Comparison of ENCODE assay signal across 8 cellular contexts in the genomic region with DNA sequence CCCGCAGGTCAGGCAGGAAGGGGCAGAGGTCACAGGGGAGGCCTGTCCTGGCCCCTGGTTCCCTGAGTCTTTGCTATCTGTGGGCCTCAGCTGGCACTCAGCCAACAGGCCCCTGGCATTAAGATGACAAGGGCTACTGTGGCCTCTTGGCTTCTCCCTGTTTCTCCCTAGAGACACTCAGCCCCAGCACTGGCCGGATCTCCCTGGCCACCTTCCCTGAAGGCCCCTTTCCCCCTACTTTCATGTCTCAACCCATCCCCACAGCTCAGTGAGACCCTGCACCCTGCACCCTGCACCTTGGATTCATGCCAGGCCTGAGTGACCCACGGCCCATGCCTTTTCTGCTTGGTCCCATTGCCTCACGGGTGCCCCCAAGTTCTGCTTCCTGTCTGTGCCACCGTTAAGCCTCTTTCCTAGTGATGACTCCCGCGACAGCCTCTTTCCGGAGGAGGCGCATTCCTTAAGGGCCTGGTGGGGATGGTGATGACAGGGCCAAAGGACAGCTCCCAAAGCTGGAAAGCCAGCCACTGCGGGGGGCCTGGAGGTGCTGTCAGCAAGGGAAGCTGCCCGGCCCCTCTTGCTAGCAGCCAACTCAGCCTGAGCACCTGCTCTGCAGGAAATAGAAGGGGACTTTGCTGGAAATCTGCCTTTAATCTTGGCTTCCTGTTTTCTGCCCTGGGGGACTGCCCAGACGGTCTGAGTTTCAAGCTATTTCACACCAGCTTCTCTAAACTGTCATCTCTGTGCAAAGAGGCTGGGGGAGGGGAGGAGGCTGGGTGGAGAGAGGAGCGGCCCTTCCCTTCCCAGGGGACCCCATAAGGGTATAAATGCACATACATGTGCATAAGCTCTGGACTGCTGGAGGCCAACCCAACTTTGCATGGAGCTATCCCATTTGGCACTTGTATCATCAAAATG. TPM values are rescaled to one million over a fixed set of nuclear protein-coding genes. Genes with fewer than 3 reads are reported as not detected.
DNase-seq lines count a peak whose midpoint lies in the region; ATAC-seq and TF ChIP-seq lines count a peak whose summit lies in the region.

No MANE protein-coding gene starts in this region.

- in situ Hi-C loops in GM13976 (cut with MboI; ENCODE audit: low sequenced_read_pairs, unreplicated experiment) = no loop called here

- TF ChIP-seq CTCF in GM13976 (IDR thresholded peaks at IDR 0.05; ENCODE audit: borderline replicate concordance, control extremely low read depth, extremely low read depth, insufficient read depth, missing control alignments) = no peak
- no peak for TF ChIP-seq CTCF in choroid plexus epithelial cell (conservative IDR thresholded peaks at IDR 0.05; ENCODE audit: low read depth, low read length)
- TF ChIP-seq CTCF in osteoblast (IDR thresholded peaks at IDR 0.05; ENCODE audit: extremely low read depth, low read depth, low read length) = no peak

- peak overlapping the region; percentile 29 for H2AFZ ChIP-seq in osteoblast (ENCODE audit: low read length)

- H3K4me2 ChIP-seq in osteoblast (ENCODE audit: insufficient read depth, low read length) = no peak overlapping the region

- H3K4me3 ChIP-seq in choroid plexus epithelial cell (ENCODE audit: low read depth, low read length) = no peak overlapping the region
- no peak overlapping the region for H3K4me3 ChIP-seq in osteoblast (ENCODE audit: insufficient read depth, low read length)

- DNase-seq in GM13976 (ENCODE audit: low spot score) = peak; percentile 83
- DNase-seq in T-helper 2 cell treated with Interferon-gamma antibody and Interleukin-4, amounts not matched to agents 5 μg/mL and 100 μg/mL, for 36 hours (ENCODE audit: low spot score) = peak; percentile 62
- DNase-seq in choroid plexus epithelial cell (ENCODE audit: low read depth) = peak; percentile 31
- DNase-seq in osteoblast (ENCODE audit: insufficient read length, low spot score, missing footprints) = peak; percentile 46
- DNase-seq in NCI-H146 (lab: John Stamatoyannopoulos, UW) = no peak
- no peak for DNase-seq in COLO829 (ENCODE audit: low spot score)

- H4K20me1 ChIP-seq in osteoblast (ENCODE audit: insufficient read depth, low read length) = no peaks in the 10 kb centered on the region

- H3K4me1 ChIP-seq in osteoblast (ENCODE audit: insufficient read depth, low read length) = peaks cover 13% of the 10 kb centered on the region

- ATAC-seq in HG03095 (IDR thresholded peaks at IDR 0.05; ENCODE audit: unreplicated experiment) (peak; percentile 37), GM19455 (IDR thresholded peaks at IDR 0.05; ENCODE audit: unreplicated experiment) (no peak)

- no peaks in the 10 kb centered on the region for H3K9me3 Mint-ChIP-seq in T-helper 2 cell treated with Interferon-gamma antibody and Interleukin-4, amounts not matched to agents 5 μg/mL and 100 μg/mL, for 36 hours

- H3K27ac ChIP-seq in osteoblast (ENCODE audit: low read depth, low read length) = no peak overlapping the region

- peak overlapping the region; percentile 94 for H3K27ac Mint-ChIP-seq in T-helper 2 cell treated with Interferon-gamma antibody and Interleukin-4, amounts not matched to agents 5 μg/mL and 100 μg/mL, for 36 hours

- no peaks in the 10 kb centered on the region for H3K79me2 ChIP-seq in osteoblast (ENCODE audit: insufficient read depth, low read length)

- no peaks in the 10 kb centered on the region for H3K27me3 Mint-ChIP-seq in T-helper 2 cell treated with Interferon-gamma antibody and Interleukin-4, amounts not matched to agents 5 μg/mL and 100 μg/mL, for 36 hours (ENCODE audit: low read depth)

- no peaks in the 10 kb centered on the region for H3K27me3 ChIP-seq in osteoblast (ENCODE audit: insufficient read depth, low read length)

- H3K4me1 Mint-ChIP-seq in T-helper 2 cell treated with Interferon-gamma antibody and Interleukin-4, amounts not matched to agents 5 μg/mL and 100 μg/mL, for 36 hours (ENCODE audit: low read depth) = peaks cover 75% of the 10 kb centered on the region

- H3K36me3 ChIP-seq in osteoblast (ENCODE audit: insufficient read depth, low read length) = no peaks in the 10 kb centered on the region

- peaks cover 11% of the 10 kb centered on the region for H3K36me3 Mint-ChIP-seq in T-helper 2 cell treated with Interferon-gamma antibody and Interleukin-4, amounts not matched to agents 5 μg/mL and 100 μg/mL, for 36 hours (ENCODE audit: low read depth)

- peak overlapping the region; percentile 83 for H3K4me3 Mint-ChIP-seq in T-helper 2 cell treated with Interferon-gamma antibody and Interleukin-4, amounts not matched to agents 5 μg/mL and 100 μg/mL, for 36 hours

- H3K9me3 ChIP-seq in osteoblast (ENCODE audit: low read depth, low read length) = no peaks in the 10 kb centered on the region

RNA-seq across cellular contexts. Expression of a gene that starts 4.8 kb away (rescaled TPM):
- total RNA-seq in osteoblast = 30.6 and 31.5 TPM in 2 replicates

RNA-seq across cellular contexts. Expression of a gene that starts 28.5 kb away (rescaled TPM):
- total RNA-seq in osteoblast = not detected in 2 replicates

RNA-seq across cellular contexts. Expression of a gene that starts 35.5 kb away (rescaled TPM):
- under 0.01 TPM in 1 of 2 replicates, not detected in the other for total RNA-seq in osteoblast

RNA-seq across cellular contexts. Expression of a gene that starts 49.3 kb away (rescaled TPM):
- total RNA-seq in osteoblast = not detected in 2 replicates

RNA-seq across cellular contexts. Expression of a gene that starts 51.8 kb away (rescaled TPM):
- total RNA-seq in osteoblast = 0.36 TPM in 1 of 2 replicates, not detected in the other

Comparison
In these comparisons a context has a peak if more than half of its experiments do, and no peak if none do; other contexts are left out.
1. DNase-seq: peak in GM13976 (single experiment), T-helper 2 cell treated with Interferon-gamma antibody and Interleukin-4, amounts not matched to agents 5 μg/mL and 100 μg/mL, for 36 hours (single experiment), choroid plexus epithelial cell (single experiment) and osteoblast (single experiment); none in NCI-H146 (single experiment) and COLO829 (single experiment).